9 cellular contexts compared by ENCODE assay signal in the genomic region with DNA sequence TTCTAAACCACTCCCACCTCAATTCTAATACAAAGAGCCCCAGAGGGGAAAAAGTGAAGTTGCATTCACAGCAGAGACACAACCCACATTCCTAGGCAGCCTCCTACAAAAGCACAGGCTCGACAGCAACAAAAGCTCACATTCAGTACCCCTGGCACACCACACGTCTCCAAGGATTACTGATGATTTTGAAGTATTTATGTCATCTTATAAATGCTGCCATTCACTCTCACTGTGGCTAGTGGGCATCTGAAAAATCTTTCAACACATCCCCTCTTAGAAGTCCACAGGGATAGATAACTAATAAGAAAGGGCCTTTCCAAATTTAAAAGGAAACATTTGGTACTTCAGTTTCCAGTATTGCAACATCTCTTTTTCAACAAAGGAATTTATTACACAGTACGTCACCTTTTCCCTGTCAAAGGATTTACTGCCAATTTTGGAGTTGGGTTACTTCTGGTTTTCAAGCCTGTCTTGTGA.
A peak's percentile ranks its signal among the peaks of the same experiment; 100 is the strongest.
DNase-seq lines count a peak whose midpoint lies in the region; ATAC-seq and TF ChIP-seq lines count a peak whose summit lies in the region.
"Had no signal": no experiment of that assay in that cellular context is flagged by ENCODE, and none has a peak within 500 bp of the region (broad histone marks: within the 10 kb centered on the region; RNA-seq: fewer than 3 reads in every experiment).

No MANE protein-coding gene starts in this region.

- H3K27me3 ChIP-seq in brain microvascular endothelial cell (replicated peaks), result no peaks in the 10 kb centered on the region

- in situ Hi-C loops in brain microvascular endothelial cell (cut with HindIII; ENCODE audit: low pct_ligation_motif_present, low sequenced_read_pairs), result no loop called here

- peak overlapping the region; percentile 38 for H3K4me3 Mint-ChIP-seq in HFFc6

- H3K36me3 ChIP-seq in brain microvascular endothelial cell (replicated peaks), result no peaks in the 10 kb centered on the region

- H3K4me3 ChIP-seq in brain microvascular endothelial cell (ENCODE audit: low read depth, low read length), result no peak overlapping the region

- ATAC-seq in GM19023 (IDR thresholded peaks at IDR 0.05; ENCODE audit: unreplicated experiment), result no peak
- no peak for ATAC-seq in HG03095 (IDR thresholded peaks at IDR 0.05; ENCODE audit: unreplicated experiment)

- H3K9me3 Mint-ChIP-seq in HFFc6, result peaks cover 4% of the 10 kb centered on the region

- peak overlapping the region; percentile 58 for H3K27ac Mint-ChIP-seq in HFFc6

- peaks cover 26% of the 10 kb centered on the region for H3K4me1 Mint-ChIP-seq in HFFc6 (ENCODE audit: low read depth)

- peaks cover 4% of the 10 kb centered on the region; the same call in 1 of the 2 replicates for H3K36me3 Mint-ChIP-seq in HFFc6 (ENCODE audit: low read depth)

- TF ChIP-seq CTCF in HFFc6 (IDR thresholded peaks at IDR 0.05) (no peak; the same call in 1 of the 2 replicates), brain microvascular endothelial cell (IDR thresholded peaks at IDR 0.05; ENCODE audit: low read depth, low read length, missing control alignments) (no peak)

- H3K27ac ChIP-seq in brain microvascular endothelial cell, result no peak overlapping the region

- peak; percentile 25 for DNase-seq in HFFc6
- DNase-seq in brain microvascular endothelial cell, result peak; percentile 4
- peak; percentile 63 for DNase-seq in iPS-NIHi7 (ENCODE audit: extremely low spot score)
- peak; percentile 64 for DNase-seq in stromal cell of bone marrow (ENCODE audit: low read depth)
- DNase-seq in RKO (ENCODE audit: low spot score), result no peak
- no peak for DNase-seq in T1000 (lab: John Stamatoyannopoulos, UW)
- DNase-seq: activated CD4-positive, alpha-beta T cell treated with anti-CD3 and anti-CD28 coated beads, Interleukin-2, amount 50 U/mL, for 1 hour had no signal

- no peaks in the 10 kb centered on the region; the same call in 1 of the 2 replicates for H3K27me3 Mint-ChIP-seq in HFFc6 (ENCODE audit: insufficient read depth)

Comparison
In these comparisons a context has a peak if more than half of its experiments do, and no peak if none do; other contexts are left out.
1. DNase-seq: peak in HFFc6 (single experiment), brain microvascular endothelial cell (single experiment), iPS-NIHi7 (single experiment) and stromal cell of bone marrow (single experiment); none in RKO (single experiment) and T1000 (single experiment).